Comparison of ENCODE assay signal across 9 cellular contexts in genomic region chr2:10790228-10790973, GRCh38. TPM values are rescaled to one million over a fixed set of nuclear protein-coding genes. Genes with fewer than 3 reads are reported as not detected.
A peak's percentile ranks its signal among the peaks of the same experiment; 100 is the strongest.
DNase-seq lines count a peak whose midpoint lies in the region; ATAC-seq and TF ChIP-seq lines count a peak whose summit lies in the region.
"Had no signal": no experiment of that assay in that cellular context is flagged by ENCODE, and none has a peak within 500 bp of the region (broad histone marks: within the 10 kb centered on the region; RNA-seq: fewer than 3 reads in every experiment).

No MANE protein-coding gene starts in this region.

- whole genome bisulfite sequencing in stomach, 5 donors = 71 to 89% (median 83%) methylated on average over 6 of the region's 6 CpGs

- no peak overlapping the region for H3K4me3 ChIP-seq in stomach
- no peak overlapping the region for H3K4me3 ChIP-seq in PC-3 (ENCODE audit: low read length)
- no peak overlapping the region for H3K4me3 ChIP-seq in GM23338

- H3K9ac ChIP-seq in PC-3 (ENCODE audit: low read length) = no peak overlapping the region

- no peaks in the 10 kb centered on the region for H3K9me2 ChIP-seq in PC-3 (replicated peaks; ENCODE audit: low read length)
- H3K9me2 ChIP-seq in GM23338 (ENCODE audit: insufficient read depth) = no peaks in the 10 kb centered on the region

- H3K4me2 ChIP-seq in PC-3 (ENCODE audit: low read length) (no peak overlapping the region), GM23338 (no peak overlapping the region)

- peaks cover 5% of the 10 kb centered on the region for H4K20me1 ChIP-seq in PC-3 (ENCODE audit: low read length)
- H4K20me1 ChIP-seq in GM23338 (replicated peaks; ENCODE audit: insufficient read depth) = peaks cover 43% of the 10 kb centered on the region

- H3K79me2 ChIP-seq in PC-3 (ENCODE audit: low read length) = peaks cover 10% of the 10 kb centered on the region
- peaks cover 44% of the 10 kb centered on the region for H3K79me2 ChIP-seq in GM23338 (replicated peaks; ENCODE audit: insufficient read depth)

- POLR2A ChIA-PET in activated CD4-positive, alpha-beta T cell treated with anti-CD3 and anti-CD28 coated beads, Interleukin-2, amount 10 ng/mL, durations not matched to agents 7 days and 5 days (lab: Charles Lee) = no interaction called here
- POLR2A ChIA-PET in PC-3 (lab: Charles Lee; ENCODE audit: unreplicated experiment) = no interaction called here

- ATAC-seq in HG02870 (IDR thresholded peaks at IDR 0.05; ENCODE audit: unreplicated experiment) (peak; percentile 91), PC-3 (no peak), GM23338 (no peak)

- no peak for TF ChIP-seq POLR2A in stomach (IDR thresholded peaks at IDR 0.05)

- H3K27me3 ChIP-seq in stomach (no peaks in the 10 kb centered on the region), PC-3 (ENCODE audit: low read length) (no peaks in the 10 kb centered on the region), GM23338 (ENCODE audit: insufficient read depth) (no peaks in the 10 kb centered on the region)

- no peak overlapping the region for H2AFZ ChIP-seq in PC-3 (ENCODE audit: low read length)
- no peak overlapping the region for H2AFZ ChIP-seq in GM23338

- peak overlapping the region in 3 of 5 donors; percentile 35 to 59 (median 50) for H3K27ac ChIP-seq in stomach
- no peak overlapping the region for H3K27ac ChIP-seq in PC-3 (ENCODE audit: low read length)
- no peak overlapping the region for H3K27ac ChIP-seq in GM23338 (ENCODE audit: low read depth)

- H3K4me1 ChIP-seq in stomach (peaks cover 4 to 54% (median 15%) of the 10 kb centered on the region in 4 donors), PC-3 (ENCODE audit: insufficient read depth, low read length) (no peaks in the 10 kb centered on the region), GM23338 (ENCODE audit: insufficient read depth) (no peaks in the 10 kb centered on the region)

- intact Hi-C loops in stomach (cut with DNase I; ENCODE audit: low total_unique reads) (no loop called here), PC-3 (cut with micrococcal nuclease) (no loop called here)

- H3F3A ChIP-seq in PC-3 (ENCODE audit: low read length, unreplicated experiment) (no peaks in the 10 kb centered on the region), GM23338 (replicated peaks; ENCODE audit: low read depth) (0 out of 2 replicates have a peak, but pooled peaks cover 9% of the 10 kb centered on the region)

- CTCF ChIA-PET in activated CD4-positive, alpha-beta T cell treated with anti-CD3 and anti-CD28 coated beads, Interleukin-2, amount 10 ng/mL, durations not matched to agents 7 days and 5 days (lab: Charles Lee) = interaction anchor here (0.6 to 1.4 kb wide), 3 partner anchors 10 to 955 kb away, joined by 3 to 11 read pairs (median 4); no protein-coding TSS in a partner anchor
- CTCF ChIA-PET in PC-3 (lab: Charles Lee) = no interaction called here

- H3K4me3 Mint-ChIP-seq in activated CD4-positive, alpha-beta T cell treated with anti-CD3 and anti-CD28 coated beads, Interleukin-2, amount 10 ng/mL, durations not matched to agents 7 days and 5 days = peak overlapping the region; percentile 41
- no peak overlapping the region for H3K4me3 Mint-ChIP-seq in GM23338

- no peaks in the 10 kb centered on the region for H3K9me3 Mint-ChIP-seq in activated CD4-positive, alpha-beta T cell treated with anti-CD3 and anti-CD28 coated beads, Interleukin-2, amount 10 ng/mL, durations not matched to agents 7 days and 5 days
- H3K9me3 Mint-ChIP-seq in GM23338 = no peaks in the 10 kb centered on the region

- peak overlapping the region; percentile 74 for H3K27ac Mint-ChIP-seq in activated CD4-positive, alpha-beta T cell treated with anti-CD3 and anti-CD28 coated beads, Interleukin-2, amount 10 ng/mL, durations not matched to agents 7 days and 5 days
- no peak overlapping the region for H3K27ac Mint-ChIP-seq in GM23338

- H3K36me3 ChIP-seq in stomach = peaks cover 63 to 100% (median 96%) of the 10 kb centered on the region in 4 donors
- peaks cover 84% of the 10 kb centered on the region for H3K36me3 ChIP-seq in PC-3 (ENCODE audit: low read depth, low read length)
- peaks cover 89% of the 10 kb centered on the region for H3K36me3 ChIP-seq in GM23338 (ENCODE audit: insufficient read depth)

- H3K36me3 Mint-ChIP-seq in activated CD4-positive, alpha-beta T cell treated with anti-CD3 and anti-CD28 coated beads, Interleukin-2, amount 10 ng/mL, durations not matched to agents 7 days and 5 days (ENCODE audit: low read depth) = peaks cover 78% of the 10 kb centered on the region
- H3K36me3 Mint-ChIP-seq in GM23338 (ENCODE audit: low read depth) = peaks cover 94% of the 10 kb centered on the region

- TF ChIP-seq CTCF in stomach (IDR thresholded peaks at IDR 0.05) (no peak), PC-3 (conservative IDR thresholded peaks at IDR 0.05; ENCODE audit: low read depth, low read length) (no peak), GM23338 (conservative IDR thresholded peaks at IDR 0.05; ENCODE audit: low read depth in 2 of 2) (no peak)

- BruUV-seq in PC-3 (replicated peaks; lab: Mats Ljungman, UMichigan) = no TSS peak

- no peaks in the 10 kb centered on the region for H3K9me3 ChIP-seq in stomach
- H3K9me3 ChIP-seq in PC-3 (ENCODE audit: low read length) = no peaks in the 10 kb centered on the region

- TF ChIP-seq EP300 in stomach (IDR thresholded peaks at IDR 0.05) = no peak

- H3K4me1 Mint-ChIP-seq in activated CD4-positive, alpha-beta T cell treated with anti-CD3 and anti-CD28 coated beads, Interleukin-2, amount 10 ng/mL, durations not matched to agents 7 days and 5 days = peaks cover 30% of the 10 kb centered on the region
- H3K4me1 Mint-ChIP-seq in GM23338 = no peaks in the 10 kb centered on the region

- DNase-seq in activated naive CD4-positive, alpha-beta T cell treated with Interleukin-2 at 50 U/mL for 16 hours = peak; percentile 55
- DNase-seq in activated naive CD4-positive, alpha-beta T cell treated with anti-CD3 and anti-CD28 coated beads, Interleukin-2, amount 50 U/mL, for 16 hours = no peak
- peak; percentile 42 for DNase-seq in activated CD4-positive, alpha-beta T cell treated with anti-CD3 and anti-CD28 coated beads, Interleukin-2, amount 10 ng/mL, durations not matched to agents 7 days and 5 days
- DNase-seq in stomach = no peak
- DNase-seq in NCI-H1436 (lab: John Stamatoyannopoulos, UW) = no peak
- no peak for DNase-seq in PC-3
- no peak for DNase-seq in GM23338 (ENCODE audit: low spot score)
- DNase-seq: NCI-H524 treated with DMSO at 0.1 percent for 48 hours had no signal

- H3K27me3 Mint-ChIP-seq in activated CD4-positive, alpha-beta T cell treated with anti-CD3 and anti-CD28 coated beads, Interleukin-2, amount 10 ng/mL, durations not matched to agents 7 days and 5 days = no peaks in the 10 kb centered on the region
- H3K27me3 Mint-ChIP-seq in GM23338 (ENCODE audit: insufficient read depth, low read depth, poor library complexity) = no peaks in the 10 kb centered on the region

TF ChIP-seq in GM23338, 12 proteins besides CTCF, POLR2A, EP300 and RAD21:
- TF ChIP-seq STAT1 (IDR thresholded peaks at IDR 0.05; ENCODE audit: unreplicated experiment) (no peak), ZNF114 (CRISPR knock-in tag; IDR thresholded peaks at IDR 0.05) (no peak), ETS1 (IDR thresholded peaks at IDR 0.05) (no peak)
TF ChIP-seq in GM23338: peak in this region for 0.

RNA-seq across cellular contexts. Expression of gene PDIA6, which starts 22.2 kb away (rescaled TPM):
- total RNA-seq in activated CD4-positive, alpha-beta T cell treated with anti-CD3 and anti-CD28 coated beads, Interleukin-2, amount 10 ng/mL, durations not matched to agents 7 days and 5 days = 100 to 1,000 TPM; 127 to 136 TPM
- total RNA-seq in stomach = 100 to 1,000 TPM in 1 of 5 donors, 10 to 100 TPM in 4; 37.3 to 272 (median 89.7) TPM
- 10 to 100 TPM; 49.6 to 98.7 (median 63.4) TPM for polyA plus RNA-seq in stomach
- total RNA-seq in PC-3 (2014; rRNA removed) = 350 and 351 TPM in 2 replicates
- total RNA-seq in GM23338 (2014; rRNA removed; shearing (Covaris generic)) = 374 and 382 TPM in 2 replicates
- polyA plus RNA-seq in GM23338 (2016; fragmentation: Nextera tagmentation; extraction: Ambion mirVana) = 284 and 331 TPM in 2 replicates

Comparison
In these comparisons a context has a peak if more than half of its experiments do, and no peak if none do; other contexts are left out.
1. DNase-seq: peak in activated naive CD4-positive, alpha-beta T cell treated with Interleukin-2 at 50 U/mL for 16 hours (single experiment) and activated CD4-positive, alpha-beta T cell treated with anti-CD3 and anti-CD28 coated beads, Interleukin-2, amount 10 ng/mL, durations not matched to agents 7 days and 5 days (single experiment); none in activated naive CD4-positive, alpha-beta T cell treated with anti-CD3 and anti-CD28 coated beads, Interleukin-2, amount 50 U/mL, for 16 hours (single experiment), stomach (single experiment), NCI-H1436 (single experiment), PC-3 (single experiment) and GM23338 (single experiment).
2. H3K27ac ChIP-seq: peak in stomach (3 of 5); none in PC-3 (single experiment) and GM23338 (single experiment).